Comparison of ENCODE assay signal across 1 cellular context in the genomic region with DNA sequence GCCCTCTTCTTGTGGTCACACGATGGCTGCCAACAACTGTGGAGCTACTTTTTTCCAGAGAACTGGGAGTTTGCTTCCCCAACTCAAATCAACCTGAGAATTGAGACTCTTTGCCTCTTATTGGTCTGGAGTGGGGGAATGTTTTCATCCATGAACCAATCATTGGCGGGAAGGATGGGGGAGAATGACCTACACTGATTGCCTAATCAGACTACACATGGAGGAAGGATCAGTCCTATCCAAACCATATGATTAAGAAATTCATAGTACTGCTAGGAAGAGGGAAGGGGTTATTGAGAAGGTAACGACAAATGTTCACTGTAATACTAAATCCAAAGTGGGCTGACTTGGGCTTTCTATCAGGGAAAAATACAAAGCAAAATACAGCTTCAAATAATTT.
TF ChIP-seq lines count a peak whose summit lies in the region.

No MANE protein-coding gene starts in this region.

TF ChIP-seq in GM23338, 12 proteins besides CTCF, POLR2A, EP300 and RAD21 (continued from another document):
- TF ChIP-seq, protein P1, sequence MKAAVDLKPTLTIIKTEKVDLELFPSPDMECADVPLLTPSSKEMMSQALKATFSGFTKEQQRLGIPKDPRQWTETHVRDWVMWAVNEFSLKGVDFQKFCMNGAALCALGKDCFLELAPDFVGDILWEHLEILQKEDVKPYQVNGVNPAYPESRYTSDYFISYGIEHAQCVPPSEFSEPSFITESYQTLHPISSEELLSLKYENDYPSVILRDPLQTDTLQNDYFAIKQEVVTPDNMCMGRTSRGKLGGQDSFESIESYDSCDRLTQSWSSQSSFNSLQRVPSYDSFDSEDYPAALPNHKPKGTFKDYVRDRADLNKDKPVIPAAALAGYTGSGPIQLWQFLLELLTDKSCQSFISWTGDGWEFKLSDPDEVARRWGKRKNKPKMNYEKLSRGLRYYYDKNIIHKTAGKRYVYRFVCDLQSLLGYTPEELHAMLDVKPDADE (IDR thresholded peaks at IDR 0.05), result no peak
- no peak for TF ChIP-seq EZH2 (IDR thresholded peaks at IDR 0.05; ENCODE audit: low read depth, unreplicated experiment)
- TF ChIP-seq ZNF114 (CRISPR knock-in tag; IDR thresholded peaks at IDR 0.05), result no peak
- TF ChIP-seq POLR2AphosphoS5 (IDR thresholded peaks at IDR 0.05; ENCODE audit: low read depth), result no peak
- TF ChIP-seq NANOG (IDR thresholded peaks at IDR 0.05; ENCODE audit: borderline replicate concordance), result no peak
TF ChIP-seq in GM23338: peak in this region for 0.
